In genomic region chr10:52779541-52780390, GRCh38 we compare ENCODE assay signal across 9 cellular contexts. TPM values are rescaled to one million over a fixed set of nuclear protein-coding genes. Genes with fewer than 3 reads are reported as not detected.
DNase-seq lines count a peak whose midpoint lies in the region; ATAC-seq and TF ChIP-seq lines count a peak whose summit lies in the region.
"Had no signal": no experiment of that assay in that cellular context is flagged by ENCODE, and none has a peak within 500 bp of the region (broad histone marks: within the 10 kb centered on the region; RNA-seq: fewer than 3 reads in every experiment).

No MANE protein-coding gene starts in this region.

- ATAC-seq in GM21515 (IDR thresholded peaks at IDR 0.05; ENCODE audit: unreplicated experiment) = peak; percentile 94
- ATAC-seq in HG03575 (IDR thresholded peaks at IDR 0.05; ENCODE audit: extremely low read depth, insufficient number of reproducible peaks, low FRiP score, unreplicated experiment) = peak; percentile 87
- peak; percentile 60 for ATAC-seq in stimulated activated naive CD8-positive, alpha-beta T cell treated with anti-CD3 and anti-CD28 coated beads, Interleukin-15, Interleukin-2, amounts not matched to agents 100 U/mL and 50 U/mL, for 24 hours

- TF ChIP-seq RAD21 in liver (IDR thresholded peaks at IDR 0.05) = peak; percentile 98 to 99

- WGBS in liver = 73% methylated on average over 13 of the region's 13 CpGs

- TF ChIP-seq CTCF in coronary artery (IDR thresholded peaks at IDR 0.05) = peak; percentile 65
- peak; percentile 99 for TF ChIP-seq CTCF in liver (IDR thresholded peaks at IDR 0.05; ENCODE audit: low read depth, low read length, missing input control)

- H3K27ac ChIP-seq in SK-N-MC = no peak overlapping the region
- no peak overlapping the region for H3K27ac ChIP-seq in coronary artery
- H3K27ac ChIP-seq in liver (ENCODE audit: low read depth in 1 of 2, low read length in 2 of 2) = no peak overlapping the region
- H3K27ac ChIP-seq: epithelial cell of prostate had no signal

- no peaks in the 10 kb centered on the region for H3K27me3 ChIP-seq in liver (ENCODE audit: control insufficient read depth in 4 of 4, insufficient read depth in 4 of 4, low read length in 3 of 4)

- H3K36me3 ChIP-seq in SK-N-MC (ENCODE audit: insufficient read depth, low read length) (no peaks in the 10 kb centered on the region), liver (ENCODE audit: control insufficient read depth in 4 of 4, insufficient read depth in 3 of 4, low read depth in 1 of 4, low read length in 3 of 4) (no peaks in the 10 kb centered on the region)

- H3K4me3 ChIP-seq in SK-N-MC (no peak overlapping the region), coronary artery (no peak overlapping the region), liver (ENCODE audit: low read depth in 1 of 3, low read length in 3 of 3) (no peak overlapping the region)

- DNase-seq in NCI-H2081 (lab: John Stamatoyannopoulos, UW) = peak; percentile 0 to 19
- DNase-seq in NCI-H2081 treated with DMSO at 0.1 percent for 48 hours (lab: John Stamatoyannopoulos, UW) = no peak
- DNase-seq in SK-N-MC (ENCODE audit: low read depth, low spot score) = peak; percentile 10
- DNase-seq in coronary artery (ENCODE audit: low spot score) = no peak
- DNase-seq in stimulated activated naive CD8-positive, alpha-beta T cell treated with anti-CD3 and anti-CD28 coated beads, Interleukin-15, Interleukin-2, amounts not matched to agents 100 U/mL and 50 U/mL, for 24 hours = peak; percentile 71

- H3K9ac ChIP-seq in SK-N-MC (ENCODE audit: insufficient read length) (no peak overlapping the region), liver (ENCODE audit: low read depth in 1 of 2, low read length in 2 of 2) (no peak overlapping the region)

- H3K9me3 ChIP-seq in SK-N-MC (ENCODE audit: low read depth, low read length) = no peaks in the 10 kb centered on the region
- H3K9me3 ChIP-seq in liver (ENCODE audit: control insufficient read depth in 4 of 4, low read length in 3 of 4) = no peaks in the 10 kb centered on the region

- H3K4me1 ChIP-seq in liver (ENCODE audit: control insufficient read depth in 4 of 4, insufficient read depth in 4 of 4, low read length in 3 of 4) = peaks cover 6 to 20% (median 16%) of the 10 kb centered on the region in 4 donors

TF ChIP-seq in liver, 16 proteins besides CTCF, POLR2A, EP300 and RAD21:
- no peak for TF ChIP-seq FOXA1 (IDR thresholded peaks at IDR 0.05)
- TF ChIP-seq SP1 (IDR thresholded peaks at IDR 0.05) = no peak
- TF ChIP-seq HNF4A (conservative IDR thresholded peaks at IDR 0.05) = peak; percentile 31 to 42
- TF ChIP-seq MAX (IDR thresholded peaks at IDR 0.05) = no peak
TF ChIP-seq in liver: peak in this region for 1.

RNA-seq across cellular contexts. Expression of gene MBL2, which starts 7.2 kb away (rescaled TPM):
- total RNA-seq in liver = 100 to 1,000 TPM in 1 of 2 donors, 10 to 100 TPM in 1; 36.2 to 222 TPM
- 100 to 1,000 TPM in 1 of 2 donors, 10 to 100 TPM in 1; 80.8 to 128 TPM for polyA plus RNA-seq in liver

Comparison
In these comparisons a context has a peak if more than half of its experiments do, and no peak if none do; other contexts are left out.
1. DNase-seq: peak in NCI-H2081 (2 of 2), SK-N-MC (single experiment) and stimulated activated naive CD8-positive, alpha-beta T cell treated with anti-CD3 and anti-CD28 coated beads, Interleukin-15, Interleukin-2, amounts not matched to agents 100 U/mL and 50 U/mL, for 24 hours (single experiment); none in NCI-H2081 treated with DMSO at 0.1 percent for 48 hours (single experiment) and coronary artery (single experiment).
2. Peak in every context shown above with its lines, with median percentiles within 50 percentile points of each other: ATAC-seq.